1 cellular context compared by ENCODE assay signal in genomic region chr16:8926827-8927226, GRCh38.
TF ChIP-seq lines count a peak whose summit lies in the region.

No MANE protein-coding gene starts in this region.

TF ChIP-seq in HepG2, 621 proteins besides CTCF, POLR2A, EP300 and RAD21:
- TF ChIP-seq PRMT3 (CRISPR knock-in tag; IDR thresholded peaks at IDR 0.05; ENCODE audit: borderline replicate concordance, low read depth) (no peak), AGO2 (optimal IDR thresholded peaks at IDR 0.05; ENCODE audit: low read depth, low read length) (peak; percentile 38), RBM22 (optimal IDR thresholded peaks at IDR 0.05; ENCODE audit: low read length) (peak; percentile 66)
